In the genomic region with DNA sequence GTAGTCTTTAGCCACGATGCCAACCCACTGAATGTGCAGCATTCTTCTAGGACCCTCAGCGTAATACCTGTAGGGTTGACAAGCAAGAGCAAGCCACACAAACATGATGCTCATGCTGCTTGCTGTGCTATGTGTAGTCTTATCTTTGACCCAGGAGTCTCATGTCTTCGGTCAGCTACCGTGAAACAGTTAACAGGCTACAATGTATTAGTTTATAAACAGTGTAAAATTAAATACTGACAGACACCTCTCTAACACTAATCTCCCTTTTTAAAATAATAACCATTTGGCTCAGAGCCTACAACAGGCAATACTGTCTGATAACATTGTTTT, we compare ENCODE assay signal across 1 cellular context.
TF ChIP-seq lines count a peak whose summit lies in the region.

No MANE protein-coding gene starts in this region.

TF ChIP-seq in WTC11, 78 proteins besides CTCF, POLR2A, EP300 and RAD21 (continued from another document):
- no peak for TF ChIP-seq MXD4 (CRISPR knock-in tag; IDR thresholded peaks at IDR 0.05; ENCODE audit: borderline replicate concordance)
- TF ChIP-seq ZNF138 (CRISPR knock-in tag; conservative IDR thresholded peaks at IDR 0.05), result no peak
- TF ChIP-seq GTF2I (CRISPR knock-in tag; conservative IDR thresholded peaks at IDR 0.05), result no peak
- no peak for TF ChIP-seq USF2 (CRISPR knock-in tag; IDR thresholded peaks at IDR 0.05)
- no peak for TF ChIP-seq ELF4 (CRISPR knock-in tag; IDR thresholded peaks at IDR 0.05; ENCODE audit: low read depth)
- TF ChIP-seq JAZF1 (CRISPR knock-in tag; IDR thresholded peaks at IDR 0.05), result no peak
- TF ChIP-seq KAT7 (CRISPR knock-in tag; IDR thresholded peaks at IDR 0.05; ENCODE audit: borderline replicate concordance), result no peak
- TF ChIP-seq NFE2L1 (CRISPR knock-in tag; IDR thresholded peaks at IDR 0.05), result no peak
TF ChIP-seq in WTC11: peak in this region for 0.
